ENCODE assay signal across 23 cellular contexts in genomic region chr5:76625087-76625860, GRCh38. TPM values are rescaled to one million over a fixed set of nuclear protein-coding genes. Genes with fewer than 3 reads are reported as not detected.
DNase-seq lines count a peak whose midpoint lies in the region; ATAC-seq, FAIRE-seq and TF ChIP-seq lines count a peak whose summit lies in the region.
"Had no signal": no experiment of that assay in that cellular context is flagged by ENCODE, and none has a peak within 500 bp of the region (broad histone marks: within the 10 kb centered on the region; RNA-seq: fewer than 3 reads in every experiment).

No MANE protein-coding gene starts in this region.

- peak overlapping the region; percentile 19 for H2AFZ ChIP-seq in ACC112 (ENCODE audit: low read length, unreplicated experiment)

- peaks cover 91% of the 10 kb centered on the region for H3K36me3 Mint-ChIP-seq in activated T-helper 17 cell treated with anti-CD3 and anti-CD28 coated beads, Interleukin-2, amount 50 U/mL, for 72 hours (ENCODE audit: low read depth)

- DNase-seq in left kidney (ENCODE audit: low read depth, low spot score) (peak; percentile 18), NCI-H82 treated with DMSO at 0.1 percent for 48 hours (lab: John Stamatoyannopoulos, UW; ENCODE audit: unreplicated experiment) (no peak), NCI-H187 (lab: John Stamatoyannopoulos, UW) (no peak), D721Med (ENCODE audit: insufficient read length, low spot score) (no peak), DMS53 (lab: John Stamatoyannopoulos, UW) (no peak)
- DNase-seq: activated CD4-positive, alpha-beta T cell treated with anti-CD3 and anti-CD28 coated beads for 48 hours; activated naive CD4-positive, alpha-beta T cell treated with anti-CD3 and anti-CD28 coated beads, Interleukin-2, amount 50 U/mL, for 16 hours; esophagus squamous epithelium; Karpas-422; left cardiac atrium; NCI-H1092; NCI-H2081 treated with DMSO at 0.1 percent for 48 hours; NCI-H446; Peyer's patch; SJCRH30; small intestine; stimulated activated CD4-positive, alpha-beta T cell treated with anti-CD3 and anti-CD28 coated beads, Interleukin-2, amount 100 ng/mL, for 48 hours; trophoblast cell had no signal

- peak; percentile 19 for ATAC-seq in activated T-helper 17 cell treated with anti-CD3 and anti-CD28 coated beads, Interleukin-2, amount 50 U/mL, for 72 hours (replicated peaks)
- ATAC-seq: left cardiac atrium had no signal

- H3K4me3 Mint-ChIP-seq in activated T-helper 17 cell treated with anti-CD3 and anti-CD28 coated beads, Interleukin-2, amount 50 U/mL, for 72 hours = no peak overlapping the region
- H3K4me3 Mint-ChIP-seq: T-helper 2 cell treated with Interferon-gamma antibody and Interleukin-4, amounts not matched to agents 5 μg/mL and 100 μg/mL, for 36 hours had no signal

- H3K36me3 ChIP-seq in ACC112 (ENCODE audit: insufficient read depth, low read length) = no peaks in the 10 kb centered on the region
- H3K36me3 ChIP-seq: ascending aorta, esophagus squamous epithelium, SJCRH30 had no signal

- H3K4me1 Mint-ChIP-seq in activated T-helper 17 cell treated with anti-CD3 and anti-CD28 coated beads, Interleukin-2, amount 50 U/mL, for 72 hours = peaks cover 9% of the 10 kb centered on the region

- H3K27ac Mint-ChIP-seq in activated T-helper 17 cell treated with anti-CD3 and anti-CD28 coated beads, Interleukin-2, amount 50 U/mL, for 72 hours = peak overlapping the region; percentile 13
- H3K27ac Mint-ChIP-seq: T-helper 2 cell treated with Interferon-gamma antibody and Interleukin-4, amounts not matched to agents 5 μg/mL and 100 μg/mL, for 36 hours had no signal

- no peak for TF ChIP-seq CTCF in D721Med (IDR thresholded peaks at IDR 0.05; ENCODE audit: insufficient read depth, missing control alignments)

- H3K27me3 Mint-ChIP-seq in activated T-helper 17 cell treated with anti-CD3 and anti-CD28 coated beads, Interleukin-2, amount 50 U/mL, for 72 hours = no peaks in the 10 kb centered on the region

- no peaks in the 10 kb centered on the region for H3K79me2 ChIP-seq in ACC112 (ENCODE audit: control insufficient read depth, insufficient read depth, low read length, unreplicated experiment)

- peak; percentile 86 for FAIRE-seq in G401.6 (lab: Jason Lieb, UNC)
- no peak for FAIRE-seq in D721Med (lab: Jason Lieb, UNC)
- FAIRE-seq: small intestine had no signal

- H3K4me3 ChIP-seq in ACC112 (ENCODE audit: low read depth, low read length) = no peak overlapping the region
- H3K4me3 ChIP-seq: ascending aorta, esophagus squamous epithelium, Peyer's patch, SJCRH30 had no signal

- no peaks in the 10 kb centered on the region for H3K27me3 ChIP-seq in ACC112 (ENCODE audit: insufficient read depth, low read length)
- H3K27me3 ChIP-seq: ascending aorta, esophagus squamous epithelium, Peyer's patch, SJCRH30 had no signal

- no peaks in the 10 kb centered on the region for H3K9me3 Mint-ChIP-seq in activated T-helper 17 cell treated with anti-CD3 and anti-CD28 coated beads, Interleukin-2, amount 50 U/mL, for 72 hours
- H3K9me3 Mint-ChIP-seq: T-helper 2 cell treated with Interferon-gamma antibody and Interleukin-4, amounts not matched to agents 5 μg/mL and 100 μg/mL, for 36 hours had no signal

- no peak overlapping the region for H3K27ac ChIP-seq in ACC112 (ENCODE audit: low read depth, low read length)
- H3K27ac ChIP-seq: ascending aorta, esophagus squamous epithelium, Peyer's patch, SJCRH30 had no signal

- H3K4me1 ChIP-seq in ACC112 (ENCODE audit: control insufficient read depth, insufficient read depth, low read length, unreplicated experiment) = peaks cover 5% of the 10 kb centered on the region
- H3K4me1 ChIP-seq: ascending aorta, esophagus squamous epithelium, Peyer's patch, SJCRH30 had no signal

RNA-seq across cellular contexts. Expression of gene F2RL2, which starts 2.1 kb away (rescaled TPM):
- total RNA-seq in activated T-helper 17 cell treated with anti-CD3 and anti-CD28 coated beads, Interleukin-2, amount 50 U/mL, for 72 hours = 1 to 10 TPM in 1 of 2 donors, not detected in 1; 1.1 TPM
- total RNA-seq: ascending aorta had no signal
